Comparison of ENCODE assay signal across 8 cellular contexts in the genomic region with DNA sequence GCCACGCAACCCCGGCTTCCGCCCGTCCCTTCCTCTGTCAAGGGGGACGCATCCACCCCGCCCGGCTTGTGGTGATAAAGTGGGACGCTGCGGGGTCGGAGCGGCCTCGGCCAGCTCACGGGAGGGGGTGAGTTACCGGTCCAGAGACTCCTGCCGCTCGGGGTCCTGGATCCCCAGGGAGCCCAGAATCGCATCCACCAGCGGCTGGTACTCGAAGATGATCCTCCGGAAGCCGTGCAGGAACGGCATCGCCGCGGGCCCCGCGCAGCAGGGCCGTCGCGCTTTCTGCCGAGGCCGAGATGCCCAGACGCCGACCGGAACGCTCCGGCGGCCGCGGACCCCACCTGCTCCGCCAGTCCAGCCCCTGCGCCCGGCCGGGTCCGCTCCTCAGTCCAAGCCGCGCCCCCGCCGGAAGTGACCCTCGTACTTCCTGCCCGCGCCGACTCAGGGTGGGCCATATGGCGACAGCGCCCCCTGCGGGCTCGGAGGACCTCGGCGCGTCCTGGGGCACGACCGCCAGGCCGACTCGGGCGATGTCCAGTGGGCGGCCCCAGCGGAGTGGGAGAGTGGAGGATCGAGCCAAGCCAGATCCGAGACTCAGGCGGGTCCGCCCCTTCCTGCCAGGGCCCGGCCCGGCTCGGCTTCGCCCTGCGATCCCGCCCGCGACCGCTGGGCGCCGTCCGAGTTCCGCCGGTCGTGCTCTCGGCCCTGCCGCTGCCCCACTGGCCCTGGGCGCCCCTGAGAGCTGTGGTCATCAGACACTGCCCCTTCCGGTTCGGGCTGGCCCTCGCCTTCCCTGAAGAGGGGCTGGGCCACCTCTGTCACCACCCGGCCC. TPM values are rescaled to one million over a fixed set of nuclear protein-coding genes. Genes with fewer than 3 reads are reported as not detected.
DNase-seq lines count a peak whose midpoint lies in the region; ATAC-seq, FAIRE-seq and TF ChIP-seq lines count a peak whose summit lies in the region.

A gene with protein sequence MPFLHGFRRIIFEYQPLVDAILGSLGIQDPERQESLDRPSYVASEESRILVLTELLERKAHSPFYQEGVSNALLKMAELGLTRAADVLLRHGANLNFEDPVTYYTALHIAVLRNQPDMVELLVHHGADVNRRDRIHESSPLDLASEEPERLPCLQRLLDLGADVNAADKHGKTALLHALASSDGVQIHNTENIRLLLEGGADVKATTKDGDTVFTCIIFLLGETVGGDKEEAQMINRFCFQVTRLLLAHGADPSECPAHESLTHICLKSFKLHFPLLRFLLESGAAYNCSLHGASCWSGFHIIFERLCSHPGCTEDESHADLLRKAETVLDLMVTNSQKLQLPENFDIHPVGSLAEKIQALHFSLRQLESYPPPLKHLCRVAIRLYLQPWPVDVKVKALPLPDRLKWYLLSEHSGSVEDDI (minus strand): TSS at position 401 of the 835 bp plus-strand sequence. CDS start 152 bp downstream, at position 249.

- H3K4me1 ChIP-seq in liver (ENCODE audit: control insufficient read depth in 4 of 4, insufficient read depth in 4 of 4, low read length in 3 of 4) = peaks cover 4 to 27% (median 21%) of the 10 kb centered on the region in 4 donors

- peak; percentile 74 to 85 for TF ChIP-seq RAD21 in liver (IDR thresholded peaks at IDR 0.05)

- peaks cover 0 to 23% (median 7%) of the 10 kb centered on the region in 4 donors for H3K36me3 ChIP-seq in liver (ENCODE audit: control insufficient read depth in 4 of 4, insufficient read depth in 3 of 4, low read depth in 1 of 4, low read length in 3 of 4)

- peak within 1 kb of the TSS; percentile 80 to 86 for H3K27ac ChIP-seq in liver (ENCODE audit: low read depth in 1 of 2, low read length in 2 of 2)

- under 1% methylated on average over 93 of the region's 93 CpGs for WGBS in liver

- peak; percentile 99 for TF ChIP-seq CTCF in liver (IDR thresholded peaks at IDR 0.05; ENCODE audit: low read depth, low read length, missing input control)

- H3K9me3 ChIP-seq in liver (ENCODE audit: control insufficient read depth in 4 of 4, low read length in 3 of 4) = no peaks in the 10 kb centered on the region

- H3K4me3 ChIP-seq in liver (ENCODE audit: low read depth in 1 of 3, low read length in 3 of 3) = peak within 1 kb of the TSS; percentile 62 to 83 (median 82)

- ATAC-seq in HG03460 (IDR thresholded peaks at IDR 0.05; ENCODE audit: unreplicated experiment) = peak; percentile 79

- H3K27me3 ChIP-seq in liver (ENCODE audit: control insufficient read depth in 4 of 4, insufficient read depth in 4 of 4, low read length in 3 of 4) = no peaks in the 10 kb centered on the region

- FAIRE-seq in GM19239 (lab: Jason Lieb, UNC) = peak; percentile 92

- DNase-seq in C1 segment of cervical spinal cord (lab: John Stamatoyannopoulos, UW) = peak; percentile 54 to 99 (median 93)
- peak; percentile 100 for DNase-seq in GM19239 (ENCODE audit: insufficient read length, low spot score)
- DNase-seq in NCI-H748 (lab: John Stamatoyannopoulos, UW; ENCODE audit: unreplicated experiment) = peak; percentile 95
- peak; percentile 92 to 98 for DNase-seq in activated CD4-positive, alpha-beta T cell treated with anti-CD3 and anti-CD28 coated beads, Interleukin-2, amount 50 U/mL, for 24 hours (ENCODE audit: low read depth in 1 of 2, low spot score in 1 of 2)
- DNase-seq in dermis blood vessel endothelial cell = peak; percentile 98
- peak; percentile 96 for DNase-seq in stimulated activated CD4-positive, alpha-beta T cell treated with anti-CD3 and anti-CD28 coated beads, Interleukin-4, amount 100 ng/mL, for 24 hours

- peak within 1 kb of the TSS; percentile 50 to 60 for H3K9ac ChIP-seq in liver (ENCODE audit: low read depth in 1 of 2, low read length in 2 of 2)

TF ChIP-seq in liver, 16 proteins besides CTCF, POLR2A, EP300 and RAD21:
- TF ChIP-seq EGR1 (IDR thresholded peaks at IDR 0.05; ENCODE audit: low read depth in 2 of 2) = no peak
- TF ChIP-seq HNF4G (IDR thresholded peaks at IDR 0.05) = no peak
- peak; percentile 74 for TF ChIP-seq SP1 (IDR thresholded peaks at IDR 0.05)
- no peak for TF ChIP-seq TAF1 (conservative IDR thresholded peaks at IDR 0.05)
- TF ChIP-seq, protein P1, sequence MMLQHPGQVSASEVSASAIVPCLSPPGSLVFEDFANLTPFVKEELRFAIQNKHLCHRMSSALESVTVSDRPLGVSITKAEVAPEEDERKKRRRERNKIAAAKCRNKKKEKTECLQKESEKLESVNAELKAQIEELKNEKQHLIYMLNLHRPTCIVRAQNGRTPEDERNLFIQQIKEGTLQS (IDR thresholded peaks at IDR 0.05) = no peak
- TF ChIP-seq FOXA1 (IDR thresholded peaks at IDR 0.05) = peak; percentile 80
- TF ChIP-seq HNF4A (conservative IDR thresholded peaks at IDR 0.05) = peak in 1 of 2 donors; percentile 42
- TF ChIP-seq YY1 (IDR thresholded peaks at IDR 0.05) = no peak
- peak; percentile 83 to 95 for TF ChIP-seq GABPA (IDR thresholded peaks at IDR 0.05 in 1 of 2, conservative IDR thresholded peaks at IDR 0.05 in 1 of 2)
- TF ChIP-seq, protein P2, sequence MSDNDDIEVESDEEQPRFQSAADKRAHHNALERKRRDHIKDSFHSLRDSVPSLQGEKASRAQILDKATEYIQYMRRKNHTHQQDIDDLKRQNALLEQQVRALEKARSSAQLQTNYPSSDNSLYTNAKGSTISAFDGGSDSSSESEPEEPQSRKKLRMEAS (IDR thresholded peaks at IDR 0.05) = no peak
- TF ChIP-seq, protein P3, sequence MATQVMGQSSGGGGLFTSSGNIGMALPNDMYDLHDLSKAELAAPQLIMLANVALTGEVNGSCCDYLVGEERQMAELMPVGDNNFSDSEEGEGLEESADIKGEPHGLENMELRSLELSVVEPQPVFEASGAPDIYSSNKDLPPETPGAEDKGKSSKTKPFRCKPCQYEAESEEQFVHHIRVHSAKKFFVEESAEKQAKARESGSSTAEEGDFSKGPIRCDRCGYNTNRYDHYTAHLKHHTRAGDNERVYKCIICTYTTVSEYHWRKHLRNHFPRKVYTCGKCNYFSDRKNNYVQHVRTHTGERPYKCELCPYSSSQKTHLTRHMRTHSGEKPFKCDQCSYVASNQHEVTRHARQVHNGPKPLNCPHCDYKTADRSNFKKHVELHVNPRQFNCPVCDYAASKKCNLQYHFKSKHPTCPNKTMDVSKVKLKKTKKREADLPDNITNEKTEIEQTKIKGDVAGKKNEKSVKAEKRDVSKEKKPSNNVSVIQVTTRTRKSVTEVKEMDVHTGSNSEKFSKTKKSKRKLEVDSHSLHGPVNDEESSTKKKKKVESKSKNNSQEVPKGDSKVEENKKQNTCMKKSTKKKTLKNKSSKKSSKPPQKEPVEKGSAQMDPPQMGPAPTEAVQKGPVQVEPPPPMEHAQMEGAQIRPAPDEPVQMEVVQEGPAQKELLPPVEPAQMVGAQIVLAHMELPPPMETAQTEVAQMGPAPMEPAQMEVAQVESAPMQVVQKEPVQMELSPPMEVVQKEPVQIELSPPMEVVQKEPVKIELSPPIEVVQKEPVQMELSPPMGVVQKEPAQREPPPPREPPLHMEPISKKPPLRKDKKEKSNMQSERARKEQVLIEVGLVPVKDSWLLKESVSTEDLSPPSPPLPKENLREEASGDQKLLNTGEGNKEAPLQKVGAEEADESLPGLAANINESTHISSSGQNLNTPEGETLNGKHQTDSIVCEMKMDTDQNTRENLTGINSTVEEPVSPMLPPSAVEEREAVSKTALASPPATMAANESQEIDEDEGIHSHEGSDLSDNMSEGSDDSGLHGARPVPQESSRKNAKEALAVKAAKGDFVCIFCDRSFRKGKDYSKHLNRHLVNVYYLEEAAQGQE (IDR thresholded peaks at IDR 0.05) = peak; percentile 86
- TF ChIP-seq, protein P4, sequence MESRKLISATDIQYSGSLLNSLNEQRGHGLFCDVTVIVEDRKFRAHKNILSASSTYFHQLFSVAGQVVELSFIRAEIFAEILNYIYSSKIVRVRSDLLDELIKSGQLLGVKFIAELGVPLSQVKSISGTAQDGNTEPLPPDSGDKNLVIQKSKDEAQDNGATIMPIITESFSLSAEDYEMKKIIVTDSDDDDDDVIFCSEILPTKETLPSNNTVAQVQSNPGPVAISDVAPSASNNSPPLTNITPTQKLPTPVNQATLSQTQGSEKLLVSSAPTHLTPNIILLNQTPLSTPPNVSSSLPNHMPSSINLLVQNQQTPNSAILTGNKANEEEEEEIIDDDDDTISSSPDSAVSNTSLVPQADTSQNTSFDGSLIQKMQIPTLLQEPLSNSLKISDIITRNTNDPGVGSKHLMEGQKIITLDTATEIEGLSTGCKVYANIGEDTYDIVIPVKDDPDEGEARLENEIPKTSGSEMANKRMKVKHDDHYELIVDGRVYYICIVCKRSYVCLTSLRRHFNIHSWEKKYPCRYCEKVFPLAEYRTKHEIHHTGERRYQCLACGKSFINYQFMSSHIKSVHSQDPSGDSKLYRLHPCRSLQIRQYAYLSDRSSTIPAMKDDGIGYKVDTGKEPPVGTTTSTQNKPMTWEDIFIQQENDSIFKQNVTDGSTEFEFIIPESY (IDR thresholded peaks at IDR 0.05) = no peak
- peak in 1 of 2 donors; percentile 17 for TF ChIP-seq JUND (IDR thresholded peaks at IDR 0.05)
- TF ChIP-seq RXRA (IDR thresholded peaks at IDR 0.05) = peak; percentile 34 to 57
- TF ChIP-seq FOXA2 (IDR thresholded peaks at IDR 0.05) = no peak
- no peak for TF ChIP-seq NR2F2 (IDR thresholded peaks at IDR 0.05)
TF ChIP-seq in liver: peak in this region for 7.

RNA-seq across cellular contexts. Expression of the gene that starts here (rescaled TPM):
- total RNA-seq in dermis blood vessel endothelial cell (17.9 and 21.5 TPM in 2 replicates), liver (1 to 10 TPM; 6.0 to 8.4 TPM)
- 1 to 10 TPM; 3.4 to 6.3 TPM for polyA plus RNA-seq in liver

Comparison
In these comparisons a context has a peak if more than half of its experiments do, and no peak if none do; other contexts are left out.
1. Peak in every context shown above with its lines: DNase-seq, ATAC-seq, H3K4me3 ChIP-seq and H3K27ac ChIP-seq.